13 cellular contexts compared by ENCODE assay signal in genomic region chr14:75476274-75476995, GRCh38. TPM values are rescaled to one million over a fixed set of nuclear protein-coding genes. Genes with fewer than 3 reads are reported as not detected.
DNase-seq lines count a peak whose midpoint lies in the region; ATAC-seq and TF ChIP-seq lines count a peak whose summit lies in the region.
"Had no signal": no experiment of that assay in that cellular context is flagged by ENCODE, and none has a peak within 500 bp of the region (broad histone marks: within the 10 kb centered on the region; RNA-seq: fewer than 3 reads in every experiment).

No MANE protein-coding gene starts in this region.

- H4K8ac ChIP-seq in H9 (replicated peaks; ENCODE audit: insufficient read length, low read depth, low read length) (no peak overlapping the region), trophoblast cell (ENCODE audit: low read depth, low read length) (no peak overlapping the region)

- no peaks in the 10 kb centered on the region for H3K79me1 ChIP-seq in H9 (ENCODE audit: insufficient read depth, low read depth, low read length, poor library complexity, severe bottlenecking)
- no peaks in the 10 kb centered on the region for H3K79me1 ChIP-seq in trophoblast cell (ENCODE audit: low read length)

- H2AFZ ChIP-seq in H9 (ENCODE audit: low read length) (no peak overlapping the region), trophoblast cell (ENCODE audit: insufficient read depth, low read length, poor library complexity) (no peak overlapping the region)
- H2AFZ ChIP-seq: PC-9 had no signal

- no peak overlapping the region for H3K4me3 ChIP-seq in fibroblast of pulmonary artery (replicated peaks; ENCODE audit: low read depth, low read length)
- no peak overlapping the region for H3K4me3 ChIP-seq in trophoblast cell (ENCODE audit: low read depth, low read length)
- H3K4me3 ChIP-seq: PC-9 had no signal

- H2AK5ac ChIP-seq in H9 (ENCODE audit: insufficient read length, low read length) (no peak overlapping the region), trophoblast cell (ENCODE audit: low read length) (no peak overlapping the region)

- H3K36me3 ChIP-seq in trophoblast cell (ENCODE audit: control insufficient read depth in 1 of 2, insufficient read depth in 2 of 2, low read length in 2 of 2): peaks cover 13 to 21% of the 10 kb centered on the region in 2 experiments

- H3K56ac ChIP-seq in H9 (ENCODE audit: insufficient read length, low read depth, low read length): no peak overlapping the region

- H2BK20ac ChIP-seq in H9 (ENCODE audit: low read depth, low read length, poor library complexity, severe bottlenecking): no peak overlapping the region

- no peak overlapping the region for H3K4ac ChIP-seq in H9 (ENCODE audit: low read depth, low read length)
- H3K4ac ChIP-seq in trophoblast cell (ENCODE audit: low read depth, low read length): no peak overlapping the region

- TF ChIP-seq CTCF in H9 (conservative IDR thresholded peaks at IDR 0.05): no peak
- TF ChIP-seq CTCF in fibroblast of pulmonary artery (IDR thresholded peaks at IDR 0.05; ENCODE audit: low read length, missing control alignments): no peak

- H3K14ac ChIP-seq in H9 (ENCODE audit: insufficient read depth, low read length) (no peak overlapping the region), trophoblast cell (ENCODE audit: low read length) (no peak overlapping the region)

- H3K27me3 Mint-ChIP-seq in H9 (ENCODE audit: low read depth): no peaks in the 10 kb centered on the region; the same call in 1 of the 2 replicates

- peak overlapping the region in 2 of 3 experiments; percentile 82 to 93; a peak in 4 of 7 replicates for H3K27ac Mint-ChIP-seq in H9
- H3K27ac Mint-ChIP-seq: activated CD4-positive, alpha-beta memory T cell treated with anti-CD3 and anti-CD28 coated beads, Interleukin-2, amount 10 ng/mL, durations not matched to agents 7 days and 5 days had no signal

- WGBS in H9 (ENCODE audit: extremely low coverage, insufficient read length, low lambda C conversion rate): no CpG with 5 or more reads among the region's 11 CpGs
- no CpG with 5 or more reads among the region's 11 CpGs for WGBS in trophoblast cell (ENCODE audit: extremely low coverage, insufficient coverage, insufficient read length)

- H3K4me1 Mint-ChIP-seq in H9: peaks cover 24 to 40% of the 10 kb centered on the region in 2 experiments
- H3K4me1 Mint-ChIP-seq: activated CD4-positive, alpha-beta memory T cell treated with anti-CD3 and anti-CD28 coated beads, Interleukin-2, amount 10 ng/mL, durations not matched to agents 7 days and 5 days had no signal

- H3K9me3 Mint-ChIP-seq in H9: peaks cover 0 to 6% of the 10 kb centered on the region in 2 experiments; a peak in 2 of 5 replicates
- H3K9me3 Mint-ChIP-seq: activated CD4-positive, alpha-beta memory T cell treated with anti-CD3 and anti-CD28 coated beads, Interleukin-2, amount 10 ng/mL, durations not matched to agents 7 days and 5 days had no signal

- DNase-seq in H9 (peak; percentile 54), NCI-H510A (lab: John Stamatoyannopoulos, UW) (peak; percentile 71), fibroblast of pulmonary artery (ENCODE audit: low read depth) (peak; percentile 33), trophoblast cell (peak; percentile 91 to 95), ACHN (no peak), superior temporal gyrus (ENCODE audit: extremely low spot score) (no peak)
- DNase-seq in stimulated activated CD4-positive, alpha-beta T cell treated with anti-CD3 and anti-CD28 coated beads, Interleukin-2, amount 100 ng/mL, for 48 hours: no peak
- DNase-seq: activated CD4-positive, alpha-beta memory T cell treated with anti-CD3 and anti-CD28 coated beads, Interleukin-2, amount 10 ng/mL, durations not matched to agents 7 days and 5 days; EL; PC-9; stimulated activated CD4-positive, alpha-beta T cell treated with anti-CD3 and anti-CD28 coated beads, Interleukin-12 subunit alpha, Interleukin-12 subunit beta, amount 100 ng/mL, for 4 hours; stimulated activated naive CD8-positive, alpha-beta T cell treated with anti-CD3 and anti-CD28 coated beads, Interleukin-15, Interleukin-2, amounts not matched to agents 100 U/mL and 50 U/mL, for 24 hours had no signal

- H2BK15ac ChIP-seq in H9 (ENCODE audit: low read depth, low read length): no peak overlapping the region

- H3K27me3 ChIP-seq in H9 (ENCODE audit: insufficient read depth, low read length) (no peaks in the 10 kb centered on the region), trophoblast cell (ENCODE audit: insufficient read depth, low read length) (no peaks in the 10 kb centered on the region)

- H4K12ac ChIP-seq in trophoblast cell (ENCODE audit: low read depth, low read length): no peak overlapping the region

- H2BK120ac ChIP-seq in H9 (ENCODE audit: low read depth, low read length, poor library complexity, severe bottlenecking) (no peak overlapping the region), trophoblast cell (ENCODE audit: insufficient read depth, low read length, poor library complexity) (no peak overlapping the region)

- H3K9ac ChIP-seq in H9 (ENCODE audit: extremely low read depth, insufficient read length, low read length) (no peak overlapping the region), trophoblast cell (ENCODE audit: low read length) (no peak overlapping the region)

- no peak overlapping the region for H3K27ac ChIP-seq in H9 (ENCODE audit: insufficient read length, low read depth, low read length)
- no peak overlapping the region for H3K27ac ChIP-seq in trophoblast cell (ENCODE audit: low read depth, low read length)
- H3K27ac ChIP-seq: PC-9 had no signal

- H3K9me3 ChIP-seq in H9 (ENCODE audit: control insufficient read depth, low read depth, low read length): no peaks in the 10 kb centered on the region
- peaks cover 2% of the 10 kb centered on the region for H3K9me3 ChIP-seq in trophoblast cell (ENCODE audit: insufficient read depth, low read depth, low read length)

- ATAC-seq in HG03108 (IDR thresholded peaks at IDR 0.05; ENCODE audit: unreplicated experiment): no peak
- ATAC-seq: stimulated activated naive CD8-positive, alpha-beta T cell treated with anti-CD3 and anti-CD28 coated beads, Interleukin-15, Interleukin-2, amounts not matched to agents 100 U/mL and 50 U/mL, for 24 hours had no signal

- H3K23ac ChIP-seq in H9 (ENCODE audit: insufficient read length, low read depth, low read length) (no peak overlapping the region), trophoblast cell (ENCODE audit: low read length) (no peak overlapping the region)

- no peak overlapping the region for H4K5ac ChIP-seq in H9 (ENCODE audit: insufficient read length, low read depth, low read length)

- no peak overlapping the region for H2BK12ac ChIP-seq in H9 (ENCODE audit: insufficient read length, low read depth, low read length)
- H2BK12ac ChIP-seq in trophoblast cell (ENCODE audit: low read length): no peak overlapping the region

- H2BK5ac ChIP-seq in H9 (ENCODE audit: insufficient read length, low read length) (no peak overlapping the region), trophoblast cell (ENCODE audit: low read depth, low read length, poor library complexity) (no peak overlapping the region)

- no peak overlapping the region for H3K18ac ChIP-seq in H9 (ENCODE audit: insufficient read length, low read depth, low read length)
- no peak overlapping the region for H3K18ac ChIP-seq in trophoblast cell (ENCODE audit: low read length)

- in situ Hi-C loops in ACHN (cut with HindIII; ENCODE audit: low pct_ligation_motif_present, low pct_unique_long_range_greater_than_20kb, low sequenced_read_pairs): no loop called here

- H3K23me2 ChIP-seq in H9 (ENCODE audit: insufficient read length, low read depth, low read length, poor library complexity, severe bottlenecking): no peaks in the 10 kb centered on the region

- no peaks in the 10 kb centered on the region for H4K20me1 ChIP-seq in H9 (ENCODE audit: control insufficient read depth, insufficient read depth, insufficient read length)

- peaks cover 3% of the 10 kb centered on the region; the same call in 1 of the 2 replicates for H3K4me1 ChIP-seq in H9 (ENCODE audit: insufficient read depth, low read length)
- no peaks in the 10 kb centered on the region for H3K4me1 ChIP-seq in trophoblast cell (ENCODE audit: control insufficient read depth in 1 of 2, insufficient read depth in 2 of 2, low read length in 2 of 2)

- H3K4me3 Mint-ChIP-seq in H9: no peak overlapping the region
- H3K4me3 Mint-ChIP-seq: activated CD4-positive, alpha-beta memory T cell treated with anti-CD3 and anti-CD28 coated beads, Interleukin-2, amount 10 ng/mL, durations not matched to agents 7 days and 5 days had no signal

- H4K91ac ChIP-seq in H9 (ENCODE audit: insufficient read length, low read depth, low read length) (no peak overlapping the region), trophoblast cell (ENCODE audit: low read depth, low read length) (no peak overlapping the region)

- H3K4me2 ChIP-seq in H9 (ENCODE audit: insufficient read depth, insufficient read length, low read length): no peak overlapping the region
- H3K4me2 ChIP-seq in trophoblast cell (ENCODE audit: low read length): no peak overlapping the region
- H3K4me2 ChIP-seq: PC-9 had no signal

- H3K36me3 Mint-ChIP-seq in H9 (ENCODE audit: insufficient read depth in 1 of 3, low read depth in 3 of 3): peaks cover 0 to 14% (median 6%) of the 10 kb centered on the region in 3 experiments; a peak in 4 of 7 replicates

- H3T11ph ChIP-seq in H9 (ENCODE audit: low read length): no peak overlapping the region

- H3K79me2 ChIP-seq in H9 (ENCODE audit: insufficient read depth, low read length) (no peaks in the 10 kb centered on the region), trophoblast cell (ENCODE audit: control insufficient read depth, insufficient read depth, low read length, poor library complexity) (no peaks in the 10 kb centered on the region)

RNA-seq across cellular contexts. Expression of gene BATF, which starts 45.8 kb away (rescaled TPM):
- total RNA-seq in H9 (2021): not detected in 2 replicates
- 1.9 and 2.2 TPM in 2 replicates for polyA plus RNA-seq in trophoblast cell (2013)

RNA-seq across cellular contexts. Expression of gene JDP2, which starts 48.6 kb away (rescaled TPM):
- total RNA-seq in H9 (2021): 22.8 and 24.7 TPM in 2 replicates
- polyA plus RNA-seq in trophoblast cell (2013): 39.5 and 42.3 TPM in 2 replicates

Comparison
In these comparisons a context has a peak if more than half of its experiments do, and no peak if none do; other contexts are left out.
1. DNase-seq: peak in H9 (single experiment), NCI-H510A (single experiment), fibroblast of pulmonary artery (single experiment) and trophoblast cell (2 of 2); none in ACHN (single experiment), stimulated activated CD4-positive, alpha-beta T cell treated with anti-CD3 and anti-CD28 coated beads, Interleukin-2, amount 100 ng/mL, for 48 hours (0 of 2) and superior temporal gyrus (single experiment).